Comparison of ENCODE assay signal across 29 cellular contexts in the genomic region with DNA sequence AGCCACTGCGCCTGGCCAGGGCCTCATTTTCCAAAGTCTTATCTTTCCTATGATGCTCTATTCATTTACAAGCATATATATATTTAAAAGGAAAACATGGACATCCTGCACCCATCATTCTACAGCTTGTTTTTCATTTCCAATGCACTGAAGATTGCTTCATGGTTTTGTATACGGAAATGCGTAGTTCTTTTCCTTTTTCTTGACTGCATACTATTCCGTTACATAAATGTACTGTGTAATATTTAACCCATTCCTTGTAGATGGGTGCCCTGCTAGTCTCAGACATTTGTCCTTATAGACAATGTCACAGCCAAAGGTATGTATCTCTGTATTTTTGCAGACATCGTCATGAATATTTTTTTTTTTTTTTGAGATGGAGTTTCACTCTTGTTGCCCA.
"Had no signal": no experiment of that assay in that cellular context is flagged by ENCODE, and none has a peak within 500 bp of the region (broad histone marks: within the 10 kb centered on the region; RNA-seq: fewer than 3 reads in every experiment).

No MANE protein-coding gene starts in this region.

- H3K4me1 Mint-ChIP-seq: endodermal cell had no signal

- H3K36me3 ChIP-seq: colonic mucosa, esophagus muscularis mucosa, esophagus squamous epithelium, gastrocnemius medialis, gastroesophageal sphincter, heart left ventricle, heart right ventricle had no signal

- H3K4me2 ChIP-seq: hepatocyte had no signal

- H3K9me3 Mint-ChIP-seq: dendritic cell treated with granulocyte-macrophage colony-stimulating factor and Interleukin-4, amounts not matched to agents 40 ng/mL and 50 ng/mL, for 4 days had no signal

- H3K27ac ChIP-seq: colonic mucosa, coronary artery, dorsolateral prefrontal cortex, epithelial cell of prostate, esophagus muscularis mucosa, esophagus squamous epithelium, foreskin keratinocyte, gastrocnemius medialis, gastroesophageal sphincter, heart left ventricle, heart right ventricle, hepatocyte had no signal

- H3K4me3 Mint-ChIP-seq: dendritic cell treated with granulocyte-macrophage colony-stimulating factor and Interleukin-4, amounts not matched to agents 40 ng/mL and 50 ng/mL, for 4 days; effector memory CD8-positive, alpha-beta T cell; endodermal cell had no signal

- H2AFZ ChIP-seq: hepatocyte had no signal

- H3K4me3 ChIP-seq: colonic mucosa, coronary artery, dorsolateral prefrontal cortex, esophagus muscularis mucosa, esophagus squamous epithelium, gastrocnemius medialis, gastroesophageal sphincter, heart left ventricle, heart right ventricle, hepatocyte had no signal

- H3K79me2 ChIP-seq: hepatocyte had no signal

- H3K27me3 Mint-ChIP-seq: dendritic cell treated with granulocyte-macrophage colony-stimulating factor and Interleukin-4, amounts not matched to agents 40 ng/mL and 50 ng/mL, for 4 days; effector memory CD8-positive, alpha-beta T cell had no signal

- H3K9me3 ChIP-seq: colonic mucosa, esophagus squamous epithelium, gastrocnemius medialis, gastroesophageal sphincter had no signal

- H3K27ac Mint-ChIP-seq: dendritic cell treated with granulocyte-macrophage colony-stimulating factor and Interleukin-4, amounts not matched to agents 40 ng/mL and 50 ng/mL, for 4 days; effector memory CD8-positive, alpha-beta T cell; endodermal cell had no signal

- H3K4me1 ChIP-seq: colonic mucosa, esophagus muscularis mucosa, esophagus squamous epithelium, foreskin keratinocyte, gastrocnemius medialis, gastroesophageal sphincter, heart left ventricle, heart right ventricle had no signal

- FAIRE-seq: endometrium, endothelial cell of umbilical vein, frontal cortex had no signal

- ATAC-seq: effector memory CD8-positive, alpha-beta T cell; esophagus mucosa; foreskin keratinocyte; gastrocnemius medialis; gastroesophageal sphincter; heart left ventricle; heart right ventricle had no signal

- DNase-seq: colonic mucosa; cortex of kidney; dermis blood vessel endothelial cell; dorsolateral prefrontal cortex; effector CD4-positive, alpha-beta T cell; effector CD8-positive, alpha-beta T cell; effector memory CD4-positive, alpha-beta T cell; effector memory CD8-positive, alpha-beta T cell; endodermal cell; erythroblast; esophagus squamous epithelium; foreskin fibroblast; foreskin keratinocyte; foreskin melanocyte; gastrocnemius medialis; glutamatergic neuron; head of caudate nucleus; heart left ventricle; heart right ventricle had no signal

- H3K27me3 ChIP-seq: colonic mucosa, esophagus squamous epithelium, foreskin keratinocyte, gastrocnemius medialis, hepatocyte had no signal
